Comparison of ENCODE assay signal across 17 cellular contexts in genomic region chr20:23187759-23188158, GRCh38.
DNase-seq lines count a peak whose midpoint lies in the region; ATAC-seq, FAIRE-seq and TF ChIP-seq lines count a peak whose summit lies in the region.
"Had no signal": no experiment of that assay in that cellular context is flagged by ENCODE, and none has a peak within 500 bp of the region (broad histone marks: within the 10 kb centered on the region; RNA-seq: fewer than 3 reads in every experiment).

No MANE protein-coding gene starts in this region.

- no peaks in the 10 kb centered on the region for H3K27me3 ChIP-seq in pancreas
- H3K27me3 ChIP-seq: adrenal gland had no signal

- H3K27ac ChIP-seq in pancreas = no peak overlapping the region
- H3K27ac ChIP-seq: SK-N-MC had no signal

- peaks cover 0 to 4% (median 0%) of the 10 kb centered on the region in 7 donors for H3K9me3 Mint-ChIP-seq in CD14-positive monocyte

- DNase-seq in CD14-positive monocyte (ENCODE audit: low spot score) = peak; percentile 78
- DNase-seq in RPMI8226 = peak; percentile 84
- DNase-seq in glomerular visceral epithelial cell (ENCODE audit: extremely low spot score) = peak; percentile 45
- DNase-seq in pancreas = peak in 4 of 6 donors; percentile 21 to 80 (median 52)
- DNase-seq in NK-92 (lab: John Stamatoyannopoulos, UW; ENCODE audit: unreplicated experiment) = no peak
- DNase-seq in cerebellum (ENCODE audit: low spot score) = no peak
- DNase-seq: foreskin melanocyte, NCI-H1417, trophoblast cell had no signal

- TF ChIP-seq CTCF in CD14-positive monocyte (IDR thresholded peaks at IDR 0.05) = no peak
- no peak for TF ChIP-seq CTCF in pancreas (IDR thresholded peaks at IDR 0.05)

- intact Hi-C loops in CD14-positive monocyte (cut with micrococcal nuclease) = loop anchor here in 1 of 2 donors (5.0 kb wide), 1 partner anchor 40 kb away; no protein-coding TSS in a partner anchor
- intact Hi-C loops in pancreas (cut with DNase I) = no loop called here

- peak overlapping the region in 1 of 7 donors; percentile 82 for H3K27ac Mint-ChIP-seq in CD14-positive monocyte
- H3K27ac Mint-ChIP-seq: IgD-negative memory B cell, nephron had no signal

- peak; percentile 67 to 94 (median 87) for ATAC-seq in pancreas
- ATAC-seq in HG03159 (IDR thresholded peaks at IDR 0.05; ENCODE audit: unreplicated experiment) = no peak
- no peak for ATAC-seq in HG03342 (IDR thresholded peaks at IDR 0.05; ENCODE audit: unreplicated experiment)

- H3K4me3 Mint-ChIP-seq in CD14-positive monocyte = no peak overlapping the region
- H3K4me3 Mint-ChIP-seq: IgD-negative memory B cell, nephron had no signal

- 35 to 48% methylated on average over 7 of the region's 7 CpGs for WGBS in pancreas, 2 donors

- peaks cover 17% of the 10 kb centered on the region for H3K4me1 Mint-ChIP-seq in CD14-positive monocyte
- H3K4me1 Mint-ChIP-seq: IgD-negative memory B cell, nephron had no signal

- no peak for FAIRE-seq in pancreas (lab: Jason Lieb, UNC)
- FAIRE-seq: D721Med, islet of Langerhans had no signal

- peaks cover 0 to 2% of the 10 kb centered on the region in 2 donors for H3K36me3 Mint-ChIP-seq in CD14-positive monocyte
- H3K36me3 Mint-ChIP-seq: IgD-negative memory B cell had no signal

- H3K4me1 ChIP-seq in pancreas = peaks cover 0 to 5% (median 4%) of the 10 kb centered on the region in 3 donors
- H3K4me1 ChIP-seq: adrenal gland had no signal

- H3K9me3 ChIP-seq in pancreas = no peaks in the 10 kb centered on the region
- H3K9me3 ChIP-seq: adrenal gland had no signal

- no peak overlapping the region for H3K4me3 ChIP-seq in pancreas
- H3K4me3 ChIP-seq: adrenal gland, SK-N-MC had no signal

- H3K36me3 ChIP-seq in pancreas = no peaks in the 10 kb centered on the region
- H3K36me3 ChIP-seq: adrenal gland had no signal

- H3K27me3 Mint-ChIP-seq in CD14-positive monocyte (ENCODE audit: low read depth in 3 of 3) = no peaks in the 10 kb centered on the region

Comparison
In these comparisons a context has a peak if more than half of its experiments do, and no peak if none do; other contexts are left out.
1. DNase-seq: peak in CD14-positive monocyte (single experiment), RPMI8226 (single experiment), glomerular visceral epithelial cell (single experiment) and pancreas (4 of 6); none in NK-92 (single experiment) and cerebellum (single experiment).
2. ATAC-seq: peak in pancreas (4 of 4); none in HG03159 (single experiment) and HG03342 (single experiment).